Comparison of ENCODE assay signal across 16 cellular contexts in the genomic region with DNA sequence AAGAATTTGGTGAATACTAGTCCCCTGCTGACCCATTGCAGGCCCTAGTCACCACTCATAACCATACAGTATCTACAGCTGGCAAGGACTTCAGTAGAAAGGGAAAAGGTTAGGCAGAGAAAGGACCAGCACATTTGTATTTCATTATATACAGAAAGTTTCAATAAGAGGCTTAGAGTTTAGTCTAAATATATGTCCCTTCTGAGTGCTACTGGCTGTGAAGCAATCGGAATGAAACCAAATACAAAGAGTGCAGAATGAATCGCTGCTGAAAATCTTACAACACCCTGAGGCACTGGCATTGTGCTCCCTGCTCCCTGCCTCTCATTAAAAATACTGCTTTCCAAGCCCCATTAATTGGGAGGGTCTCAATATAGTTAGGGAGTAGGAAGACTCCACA.
DNase-seq lines count a peak whose midpoint lies in the region; ATAC-seq and TF ChIP-seq lines count a peak whose summit lies in the region.
"Had no signal": no experiment of that assay in that cellular context is flagged by ENCODE, and none has a peak within 500 bp of the region (broad histone marks: within the 10 kb centered on the region; RNA-seq: fewer than 3 reads in every experiment).

No MANE protein-coding gene starts in this region.

- DNase-seq in HAP-1 (ENCODE audit: low spot score in 2 of 2) (peak; percentile 47 to 50), SK-N-MC (ENCODE audit: low read depth, low spot score) (peak; percentile 56), fibroblast of gingiva (ENCODE audit: low read depth) (peak; percentile 71), neural progenitor cell (ENCODE audit: low spot score) (no peak), SW 1271 (lab: John Stamatoyannopoulos, UW) (no peak), Caco-2 (no peak)
- DNase-seq in activated effector memory CD4-positive, alpha-beta T cell treated with Interleukin-2 at 50 U/mL for 16 hours: no peak
- DNase-seq: C1 segment of cervical spinal cord; CD4-positive, alpha-beta memory T cell; COR-L47; DMS153; DND-41; GOT3; HCEC 1CT had no signal

- POLR2A ChIA-PET in Caco-2 (lab: Charles Lee): no interaction called here

- CTCF ChIA-PET in Caco-2 (lab: Charles Lee): no interaction called here

- H3K4me3 ChIP-seq in HAP-1: no peak overlapping the region
- H3K4me3 ChIP-seq in SK-N-MC: peak overlapping the region; percentile 32
- no peak overlapping the region for H3K4me3 ChIP-seq in neural progenitor cell
- H3K4me3 ChIP-seq in Caco-2 (ENCODE audit: low read depth, low read length): no peak overlapping the region
- H3K4me3 ChIP-seq: GM12878 had no signal

- H3K36me3 Mint-ChIP-seq in neural progenitor cell (peaks cover 2% of the 10 kb centered on the region), Caco-2 (ENCODE audit: insufficient read depth, unreplicated experiment) (no peaks in the 10 kb centered on the region)
- H3K36me3 Mint-ChIP-seq: CD4-positive, alpha-beta memory T cell had no signal

- no peak overlapping the region for H3K27ac Mint-ChIP-seq in neural progenitor cell
- H3K27ac Mint-ChIP-seq in Caco-2 (ENCODE audit: unreplicated experiment): no peak overlapping the region
- H3K27ac Mint-ChIP-seq: CD4-positive, alpha-beta memory T cell had no signal

- TF ChIP-seq CTCF in neural progenitor cell (IDR thresholded peaks at IDR 0.05) (no peak), Caco-2 (IDR thresholded peaks at IDR 0.05; ENCODE audit: insufficient read depth in 1 of 2, low read depth in 1 of 2, low read length in 1 of 2, severe bottlenecking in 1 of 2, unreplicated experiment in 1 of 2) (no peak)

- H3K9ac ChIP-seq in SK-N-MC (ENCODE audit: insufficient read length) (no peak overlapping the region), neural progenitor cell (no peak overlapping the region)

- H3K9me3 ChIP-seq in HAP-1 (no peaks in the 10 kb centered on the region), SK-N-MC (ENCODE audit: low read depth, low read length) (no peaks in the 10 kb centered on the region), neural progenitor cell (ENCODE audit: low read depth) (no peaks in the 10 kb centered on the region), Caco-2 (no peaks in the 10 kb centered on the region)

- H3K4me1 ChIP-seq in HAP-1: peaks cover 4% of the 10 kb centered on the region
- H3K4me1 ChIP-seq in neural progenitor cell: peaks cover 12% of the 10 kb centered on the region
- H3K4me1 ChIP-seq in Caco-2: no peaks in the 10 kb centered on the region

- no peaks in the 10 kb centered on the region for H3K79me2 ChIP-seq in neural progenitor cell (ENCODE audit: low read depth)

- H3K4me3 Mint-ChIP-seq in neural progenitor cell (no peak overlapping the region), Caco-2 (ENCODE audit: unreplicated experiment) (no peak overlapping the region)
- H3K4me3 Mint-ChIP-seq: CD4-positive, alpha-beta memory T cell had no signal

- H2AFZ ChIP-seq in neural progenitor cell (replicated peaks): peak overlapping the region; percentile 77

- no peak for ATAC-seq in HG02885 (IDR thresholded peaks at IDR 0.05; ENCODE audit: poor library complexity, unreplicated experiment)
- ATAC-seq: GM12878 had no signal

- H3F3A ChIP-seq in neural progenitor cell (ENCODE audit: low read depth): no peaks in the 10 kb centered on the region

- H3K27ac ChIP-seq in SK-N-MC: 0 out of 2 replicates have a peak overlapping the region, but pooled peaks have one; percentile 37
- no peak overlapping the region for H3K27ac ChIP-seq in neural progenitor cell

- H3K27me3 ChIP-seq in HAP-1 (ENCODE audit: low read depth): 0 out of 2 replicates have a peak, but pooled peaks cover 3% of the 10 kb centered on the region
- H3K27me3 ChIP-seq in neural progenitor cell: no peaks in the 10 kb centered on the region
- H3K27me3 ChIP-seq in Caco-2 (replicated peaks; ENCODE audit: control insufficient read depth, insufficient read depth, low read length): no peaks in the 10 kb centered on the region

- in situ Hi-C loops in HAP-1 (cut with MboI; ENCODE audit: low sequenced_read_pairs): no loop called here

- H3K27me3 Mint-ChIP-seq in neural progenitor cell (ENCODE audit: insufficient read depth, low read depth) (peaks cover 4% of the 10 kb centered on the region), Caco-2 (ENCODE audit: insufficient read depth, unreplicated experiment) (no peaks in the 10 kb centered on the region)

- peak overlapping the region; percentile 41 for H3K4me2 ChIP-seq in neural progenitor cell

- H3K4me1 Mint-ChIP-seq in neural progenitor cell: peaks cover 19% of the 10 kb centered on the region
- no peaks in the 10 kb centered on the region for H3K4me1 Mint-ChIP-seq in Caco-2 (ENCODE audit: low read depth, unreplicated experiment)

- BruUV-seq in Caco-2 (replicated peaks; lab: Mats Ljungman, UMichigan): no TSS peak

- no peaks in the 10 kb centered on the region for H3K36me3 ChIP-seq in HAP-1 (replicated peaks)
- no peaks in the 10 kb centered on the region for H3K36me3 ChIP-seq in SK-N-MC (ENCODE audit: insufficient read depth, low read length)
- no peaks in the 10 kb centered on the region for H3K36me3 ChIP-seq in neural progenitor cell
- H3K36me3 ChIP-seq in Caco-2 (ENCODE audit: control insufficient read depth, insufficient read depth, low read length): no peaks in the 10 kb centered on the region

- H3K9me3 Mint-ChIP-seq in neural progenitor cell: peaks cover 4% of the 10 kb centered on the region
- no peaks in the 10 kb centered on the region for H3K9me3 Mint-ChIP-seq in Caco-2 (ENCODE audit: unreplicated experiment)
- H3K9me3 Mint-ChIP-seq: CD4-positive, alpha-beta memory T cell had no signal

- no peaks in the 10 kb centered on the region for H4K20me1 ChIP-seq in neural progenitor cell (ENCODE audit: low read depth)

- intact Hi-C loops in Caco-2 (cut with micrococcal nuclease; ENCODE audit: unreplicated experiment): no loop called here

Comparison
In these comparisons a context has a peak if more than half of its experiments do, and no peak if none do; other contexts are left out.
1. DNase-seq: peak in HAP-1 (2 of 2), SK-N-MC (single experiment) and fibroblast of gingiva (single experiment); none in neural progenitor cell (single experiment), activated effector memory CD4-positive, alpha-beta T cell treated with Interleukin-2 at 50 U/mL for 16 hours (single experiment), SW 1271 (0 of 2) and Caco-2 (0 of 2).